ENCODE assay signal across 9 cellular contexts in genomic region chr15:31435891-31436628, GRCh38.
DNase-seq lines count a peak whose midpoint lies in the region; ATAC-seq, FAIRE-seq and TF ChIP-seq lines count a peak whose summit lies in the region.
"Had no signal": no experiment of that assay in that cellular context is flagged by ENCODE, and none has a peak within 500 bp of the region (broad histone marks: within the 10 kb centered on the region; RNA-seq: fewer than 3 reads in every experiment).

No MANE protein-coding gene starts in this region.

- no peak for FAIRE-seq in HepG2 (lab: Jason Lieb, UNC)
- FAIRE-seq: A204.1 had no signal

- H3K27me3 ChIP-seq in HepG2 (ENCODE audit: control insufficient read depth in 1 of 2, insufficient read depth in 2 of 2, low read length in 2 of 2) (peaks cover 0 to 11% of the 10 kb centered on the region in 2 experiments; a peak in 3 of 5 replicates), suprapubic skin (no peaks in the 10 kb centered on the region)

- POLR2A ChIA-PET in HepG2 (lab: Yijun Ruan, JAX) = interaction anchor here (1.8 kb wide), 1 partner anchor 221 kb away, joined by 12 read pairs; no protein-coding TSS in a partner anchor
- POLR2A ChIA-PET in HEK293T (lab: Yijun Ruan, JAX) = interaction anchor here (0.9 to 1.7 kb wide), 2 partner anchors 110 to 133 kb away, joined by 3 to 7 read pairs; partner anchors contain the start of gene KLF13

- peak; percentile 46 for DNase-seq in SIG-M5 treated with dmso at 0.1 percent for 504 hours (lab: John Stamatoyannopoulos, UW; ENCODE audit: unreplicated experiment)
- no peak for DNase-seq in SIG-M5 (lab: John Stamatoyannopoulos, UW)
- peak; percentile 71 for DNase-seq in activated T-cell treated with anti-CD3 and anti-CD28 coated beads, Interleukin-2, amount 50 U/mL, for 48 hours
- no peak for DNase-seq in HepG2 (ENCODE audit: low spot score)
- DNase-seq in suprapubic skin (ENCODE audit: low spot score in 2 of 2) = peak in 1 of 2 donors; percentile 78
- DNase-seq in HEK293T (ENCODE audit: extremely low spot score) = no peak
- DNase-seq in occipital lobe (lab: John Stamatoyannopoulos, UW) = no peak

- TF ChIP-seq EP300 in HepG2 (IDR thresholded peaks at IDR 0.05; ENCODE audit: low read depth in 2 of 2, low read length in 2 of 2) = no peak
- TF ChIP-seq EP300 in HepG2 (CRISPR knock-in tag; IDR thresholded peaks at IDR 0.05; ENCODE audit: borderline replicate concordance) = no peak
- no peak for TF ChIP-seq EP300 in suprapubic skin (IDR thresholded peaks at IDR 0.05)

- H3K27ac ChIP-seq in HepG2 (ENCODE audit: extremely low read length, insufficient read depth, low read length) (no peak overlapping the region), suprapubic skin (peak overlapping the region; percentile 93)

- H3K36me3 ChIP-seq in HepG2 (replicated peaks in 1 of 2; ENCODE audit: control insufficient read depth in 1 of 2, insufficient read depth in 2 of 2, low read length in 2 of 2) = no peaks in the 10 kb centered on the region
- H3K36me3 ChIP-seq in suprapubic skin = no peaks in the 10 kb centered on the region

- no peak overlapping the region for H3K9ac ChIP-seq in HepG2 (ENCODE audit: insufficient read depth, low read depth, low read length)

- TF ChIP-seq CTCF in HepG2 (CRISPR knock-in tag; IDR thresholded peaks at IDR 0.05) (no peak), suprapubic skin (IDR thresholded peaks at IDR 0.05) (no peak)

- WGBS in HepG2 (ENCODE audit: low lambda C conversion rate) = 20% methylated on average over 11 of the region's 14 CpGs
- 27% methylated on average over 10 of the region's 14 CpGs for WGBS in suprapubic skin

- TF ChIP-seq RAD21 in HepG2 (CRISPR knock-in tag; IDR thresholded peaks at IDR 0.05) = no peak

- intact Hi-C loops in HepG2 (cut with micrococcal nuclease; ENCODE audit: unreplicated experiment) = loop anchor here (1.0 to 10.0 kb wide), 2 partner anchors 111 to 236 kb away; partner anchors contain the start of gene KLF13

- H3K4me1 ChIP-seq in HepG2 (ENCODE audit: insufficient read depth, low read length) (peaks cover 12% of the 10 kb centered on the region), suprapubic skin (peaks cover 53% of the 10 kb centered on the region)

- no peak overlapping the region for H3K4me3 ChIP-seq in HepG2 (replicated peaks in 1 of 3; ENCODE audit: insufficient read depth in 1 of 3, low read depth in 2 of 3, low read length in 3 of 3)
- no peak overlapping the region for H3K4me3 ChIP-seq in suprapubic skin

- no peaks in the 10 kb centered on the region for H3K79me2 ChIP-seq in HepG2 (ENCODE audit: insufficient read depth, low read length)

- CTCF ChIA-PET in HepG2 (lab: Yijun Ruan, JAX; ENCODE audit: low intra/inter-chr PET ratio, low total read pairs) (interaction anchor here (0.6 to 2.2 kb wide), 6 partner anchors 53 to 236 kb away, joined by 3 to 19 read pairs (median 4); no protein-coding TSS in a partner anchor), HEK293T (lab: Yijun Ruan, JAX) (interaction anchor here (1.0 to 1.1 kb wide), 3 partner anchors 90 to 236 kb away, joined by 3 to 5 read pairs (median 3); no protein-coding TSS in a partner anchor)

- 0 out of 2 replicates have a peak overlapping the region, but pooled peaks have one; percentile 65 for H3K4me2 ChIP-seq in HepG2 (ENCODE audit: low read depth, low read length)

- in situ Hi-C loops in HepG2 (cut with HindIII; ENCODE audit: extremely low pct_ligation_motif_present, low pct_unique_long_range_greater_than_20kb) = loop anchor here (5.0 to 25.0 kb wide), 3 partner anchors 51 to 649 kb away; no protein-coding TSS in a partner anchor

- ATAC-seq in HepG2 = no peak
- ATAC-seq in GM21360 (IDR thresholded peaks at IDR 0.05; ENCODE audit: unreplicated experiment) = no peak

- H4K20me1 ChIP-seq in HepG2 (ENCODE audit: insufficient read depth, low read length) = no peaks in the 10 kb centered on the region

- BruUV-seq in HepG2 (replicated peaks; lab: Mats Ljungman, UMichigan) = no TSS peak

- TF ChIP-seq POLR2A in HepG2 (IDR thresholded peaks at IDR 0.05; ENCODE audit: insufficient read depth in 1 of 2, low read depth in 2 of 2, low read length in 2 of 2) (no peak), suprapubic skin (IDR thresholded peaks at IDR 0.05) (no peak)

- no peak overlapping the region for H2AFZ ChIP-seq in HepG2 (ENCODE audit: low read length)

- H3K9me3 ChIP-seq in HepG2 (ENCODE audit: low read length) (no peaks in the 10 kb centered on the region), suprapubic skin (no peaks in the 10 kb centered on the region)

TF ChIP-seq in HepG2, 621 proteins besides CTCF, POLR2A, EP300 and RAD21 (continues in another document):
- TF ChIP-seq IRF1 (CRISPR knock-in tag; IDR thresholded peaks at IDR 0.05; ENCODE audit: low read depth) = no peak
- no peak for TF ChIP-seq TRIM24 (CRISPR knock-in tag; IDR thresholded peaks at IDR 0.05)
- TF ChIP-seq YEATS2 (CRISPR knock-in tag; IDR thresholded peaks at IDR 0.05; ENCODE audit: borderline replicate concordance) = no peak
- TF ChIP-seq GMEB2 (CRISPR knock-in tag; IDR thresholded peaks at IDR 0.05; ENCODE audit: low read depth) = no peak
- no peak for TF ChIP-seq TCF7 (IDR thresholded peaks at IDR 0.05; ENCODE audit: low read depth)
- TF ChIP-seq ELF4 (CRISPR knock-in tag; IDR thresholded peaks at IDR 0.05; ENCODE audit: borderline replicate concordance) = no peak

TF ChIP-seq in HEK293T, 16 proteins besides CTCF, POLR2A, EP300 and RAD21:
- TF ChIP-seq FOXM1 (IDR thresholded peaks at IDR 0.05; ENCODE audit: borderline replicate concordance) = no peak
- TF ChIP-seq FOXA1 (IDR thresholded peaks at IDR 0.05) = no peak
- no peak for TF ChIP-seq TARDBP (IDR thresholded peaks at IDR 0.05)
- no peak for TF ChIP-seq HDGF (IDR thresholded peaks at IDR 0.05; ENCODE audit: borderline replicate concordance)
- no peak for TF ChIP-seq PKNOX1 (IDR thresholded peaks at IDR 0.05)
- no peak for TF ChIP-seq L3MBTL2 (conservative IDR thresholded peaks at IDR 0.05)
- no peak for TF ChIP-seq ELF4 (IDR thresholded peaks at IDR 0.05)
- TF ChIP-seq ARNT (IDR thresholded peaks at IDR 0.05) = no peak
- no peak for TF ChIP-seq FOXK2 (IDR thresholded peaks at IDR 0.05)
- no peak for TF ChIP-seq SUZ12 (IDR thresholded peaks at IDR 0.05)

Comparison
In these comparisons a context has a peak if more than half of its experiments do, and no peak if none do; other contexts are left out.
1. DNase-seq: peak in SIG-M5 treated with dmso at 0.1 percent for 504 hours (single experiment) and activated T-cell treated with anti-CD3 and anti-CD28 coated beads, Interleukin-2, amount 50 U/mL, for 48 hours (2 of 2); none in SIG-M5 (single experiment), HepG2 (single experiment), HEK293T (single experiment) and occipital lobe (single experiment).